17 cellular contexts compared by ENCODE assay signal in genomic region chr17:77361986-77362620, GRCh38.
DNase-seq lines count a peak whose midpoint lies in the region; ATAC-seq, FAIRE-seq and TF ChIP-seq lines count a peak whose summit lies in the region.
"Had no signal": no experiment of that assay in that cellular context is flagged by ENCODE, and none has a peak within 500 bp of the region (broad histone marks: within the 10 kb centered on the region; RNA-seq: fewer than 3 reads in every experiment).

No MANE protein-coding gene starts in this region.

- H4K20me1 ChIP-seq in BLaER1: no peaks in the 10 kb centered on the region
- H4K20me1 ChIP-seq in K562 (replicated peaks; ENCODE audit: control insufficient read depth, insufficient read depth, low read length): peaks cover 49% of the 10 kb centered on the region
- peaks cover 52% of the 10 kb centered on the region for H4K20me1 ChIP-seq in osteoblast (ENCODE audit: insufficient read depth, low read length)

- peaks cover 61% of the 10 kb centered on the region for H3K4me1 ChIP-seq in BLaER1
- peaks cover 40 to 47% of the 10 kb centered on the region in 2 experiments for H3K4me1 ChIP-seq in K562 (replicated peaks in 1 of 2; ENCODE audit: control insufficient read depth in 2 of 2, insufficient read depth in 2 of 2, low read length in 2 of 2)
- peaks cover 37% of the 10 kb centered on the region for H3K4me1 ChIP-seq in osteoblast (ENCODE audit: insufficient read depth, low read length)

- H2AFZ ChIP-seq in K562 (ENCODE audit: low read depth, low read length) (no peak overlapping the region), osteoblast (ENCODE audit: low read length) (no peak overlapping the region)

- H3K9me3 Mint-ChIP-seq in HFFc6: peaks cover 7% of the 10 kb centered on the region

- peaks cover 72% of the 10 kb centered on the region for H3K79me2 ChIP-seq in K562 (ENCODE audit: control insufficient read depth, insufficient read depth, low read length)
- H3K79me2 ChIP-seq in osteoblast (ENCODE audit: insufficient read depth, low read length): peaks cover 93% of the 10 kb centered on the region

- H3K4me3 Mint-ChIP-seq in HFFc6: no peak overlapping the region

- 84% methylated on average over 7 of the region's 8 CpGs for WGBS in K562 (ENCODE audit: insufficient coverage, low coverage, missing lambda C conversion rate)

- TF ChIP-seq EP300 in K562 (IDR thresholded peaks at IDR 0.05; ENCODE audit: low read length): no peak

- H3K36me3 Mint-ChIP-seq in HFFc6 (ENCODE audit: low read depth): peaks cover 7% of the 10 kb centered on the region; the same call in 1 of the 2 replicates

- ATAC-seq in K562 (no peak), HG02981 (IDR thresholded peaks at IDR 0.05; ENCODE audit: unreplicated experiment) (no peak)

- POLR2A ChIA-PET in K562 (lab: Yijun Ruan, JAX): interaction anchor here (0.6 to 0.7 kb wide), 3 partner anchors 10 to 234 kb away, joined by 3 read pairs; no protein-coding TSS in a partner anchor

- intact Hi-C loops in K562 (cut with micrococcal nuclease): no loop called here

- CTCF ChIA-PET in K562 (lab: Yijun Ruan, JAX; ENCODE audit: low intra/inter-chr PET ratio): no interaction called here

- DNase-seq in HFFc6 (no peak), K562 (ENCODE audit: extremely low read depth in 1 of 4, low spot score in 3 of 4) (peak in 1 of 4 experiments; percentile 2), osteoblast (ENCODE audit: insufficient read length, low spot score, missing footprints) (peak; percentile 13), WERI-Rb-1 (no peak), SKM-1 (lab: John Stamatoyannopoulos, UW; ENCODE audit: unreplicated experiment) (no peak)
- no peak for DNase-seq in central memory CD4-positive, alpha-beta T cell
- DNase-seq: activated CD4-positive, CD25-positive, alpha-beta regulatory T cell; activated effector memory CD4-positive, alpha-beta T cell treated with anti-CD3 and anti-CD28 coated beads, Interleukin-2, amount 50 U/mL, for 16 hours; brain microvascular endothelial cell; DMS79 treated with DMSO at 0.1 percent for 48 hours; kidney glomerular epithelial cell; NCI-H187 treated with DMSO at 0.1 percent for 48 hours; NCI-H524 treated with DMSO at 0.1 percent for 48 hours had no signal

- H3K9me3 ChIP-seq in BLaER1: no peaks in the 10 kb centered on the region
- peaks cover 2% of the 10 kb centered on the region; the same call in 1 of the 2 replicates for H3K9me3 ChIP-seq in K562 (replicated peaks; ENCODE audit: control insufficient read depth, insufficient read depth, low read depth, low read length)
- H3K9me3 ChIP-seq in osteoblast (ENCODE audit: low read depth, low read length): no peaks in the 10 kb centered on the region
- H3K9me3 ChIP-seq in WERI-Rb-1 (ENCODE audit: severe bottlenecking): no peaks in the 10 kb centered on the region

- TF ChIP-seq POLR2A in K562 (conservative IDR thresholded peaks at IDR 0.05): no peak

- no peak for FAIRE-seq in K562 (lab: Jason Lieb, UNC)

- H3K27ac ChIP-seq in BLaER1: peak overlapping the region; percentile 78
- H3K27ac ChIP-seq in K562 (ENCODE audit: extremely low read depth, low read depth, low read length): no peak overlapping the region
- peak overlapping the region; percentile 20 for H3K27ac ChIP-seq in osteoblast (ENCODE audit: low read depth, low read length)
- no peak overlapping the region for H3K27ac ChIP-seq in WERI-Rb-1
- H3K27ac ChIP-seq: brain microvascular endothelial cell, KMS-11 had no signal

- no peaks in the 10 kb centered on the region; the same call in 1 of the 2 replicates for H3K27me3 ChIP-seq in BLaER1
- H3K27me3 ChIP-seq in K562 (ENCODE audit: control insufficient read depth in 2 of 2, insufficient read depth in 2 of 2, low read length in 2 of 2): no peaks in the 10 kb centered on the region
- H3K27me3 ChIP-seq in osteoblast (ENCODE audit: insufficient read depth, low read length): no peaks in the 10 kb centered on the region
- no peaks in the 10 kb centered on the region for H3K27me3 ChIP-seq in WERI-Rb-1 (ENCODE audit: insufficient read depth, low read depth, severe bottlenecking)
- H3K27me3 ChIP-seq: brain microvascular endothelial cell, dorsolateral prefrontal cortex had no signal

- H3K27ac Mint-ChIP-seq in HFFc6: peak overlapping the region; percentile 83; the same call in 1 of the 2 replicates

- H3K36me3 ChIP-seq in BLaER1 (no peaks in the 10 kb centered on the region), K562 (ENCODE audit: control insufficient read depth, insufficient read depth, low read length) (peaks cover 7% of the 10 kb centered on the region; the same call in 2 of the 3 replicates), osteoblast (ENCODE audit: insufficient read depth, low read length) (peaks cover 7% of the 10 kb centered on the region), WERI-Rb-1 (peaks cover 49% of the 10 kb centered on the region)
- H3K36me3 ChIP-seq: brain microvascular endothelial cell had no signal

- peak overlapping the region; percentile 51; the same call in 1 of the 2 replicates for H3K9ac ChIP-seq in BLaER1
- peak overlapping the region; percentile 1 to 31; a peak in 1 of 4 replicates for H3K9ac ChIP-seq in K562 (ENCODE audit: insufficient read depth in 1 of 2, low read depth in 2 of 2, low read length in 2 of 2)
- H3K9ac ChIP-seq: KMS-11 had no signal

- peaks cover 11% of the 10 kb centered on the region for H3K9me1 ChIP-seq in K562 (ENCODE audit: control insufficient read depth, insufficient read depth, low read length)

- TF ChIP-seq CTCF in HFFc6 (IDR thresholded peaks at IDR 0.05) (no peak), K562 (IDR thresholded peaks at IDR 0.05 in 2 of 3, conservative IDR thresholded peaks at IDR 0.05 in 1 of 3; ENCODE audit: insufficient read depth in 2 of 3, low read depth in 1 of 3, low read length in 3 of 3) (no peak), osteoblast (IDR thresholded peaks at IDR 0.05; ENCODE audit: extremely low read depth, low read depth, low read length) (no peak), WERI-Rb-1 (IDR thresholded peaks at IDR 0.05; ENCODE audit: low read depth, low read length) (no peak)

- H3K27me3 Mint-ChIP-seq in HFFc6 (ENCODE audit: insufficient read depth): peaks cover 2% of the 10 kb centered on the region

- BruUV-seq in K562 (replicated peaks; lab: Mats Ljungman, UMichigan): no TSS peak

- peak overlapping the region; percentile 80 for H3K4me2 ChIP-seq in BLaER1
- no peak overlapping the region for H3K4me2 ChIP-seq in K562 (ENCODE audit: insufficient read depth, low read length)
- no peak overlapping the region for H3K4me2 ChIP-seq in osteoblast (ENCODE audit: insufficient read depth, low read length)
- H3K4me2 ChIP-seq: KMS-11 had no signal

- H3K4me3 ChIP-seq in BLaER1: no peak overlapping the region
- no peak overlapping the region for H3K4me3 ChIP-seq in K562
- no peak overlapping the region for H3K4me3 ChIP-seq in osteoblast (ENCODE audit: insufficient read depth, low read length)
- H3K4me3 ChIP-seq in WERI-Rb-1 (ENCODE audit: low read depth, low read length): no peak overlapping the region
- H3K4me3 ChIP-seq: dorsolateral prefrontal cortex had no signal

- TF ChIP-seq RAD21 in K562 (CRISPR knock-in tag; conservative IDR thresholded peaks at IDR 0.05 in 1 of 2, IDR thresholded peaks at IDR 0.05 in 1 of 2): no peak

- H3K4me1 Mint-ChIP-seq in HFFc6 (ENCODE audit: low read depth): peaks cover 56% of the 10 kb centered on the region

- in situ Hi-C loops in K562 (cut with MboI): no loop called here

TF ChIP-seq in K562, 482 proteins besides CTCF, POLR2A, EP300 and RAD21:
- TF ChIP-seq ZNF140 (CRISPR knock-in tag; IDR thresholded peaks at IDR 0.05) (no peak), THRAP3 (IDR thresholded peaks at IDR 0.05; ENCODE audit: borderline replicate concordance) (no peak), ZNF224 (CRISPR knock-in tag; IDR thresholded peaks at IDR 0.05) (no peak), FOXA3 (CRISPR knock-in tag; conservative IDR thresholded peaks at IDR 0.05 in 1 of 2, IDR thresholded peaks at IDR 0.05 in 1 of 2) (0 out of 4 replicates have a peak, but pooled peaks of 1 of the 2 experiments have one; percentile 22)

Comparison
In these comparisons a context has a peak if more than half of its experiments do, and no peak if none do; other contexts are left out.
1. H3K27ac ChIP-seq: peak in BLaER1 (single experiment) and osteoblast (single experiment); none in K562 (single experiment) and WERI-Rb-1 (single experiment).